In the genomic region with DNA sequence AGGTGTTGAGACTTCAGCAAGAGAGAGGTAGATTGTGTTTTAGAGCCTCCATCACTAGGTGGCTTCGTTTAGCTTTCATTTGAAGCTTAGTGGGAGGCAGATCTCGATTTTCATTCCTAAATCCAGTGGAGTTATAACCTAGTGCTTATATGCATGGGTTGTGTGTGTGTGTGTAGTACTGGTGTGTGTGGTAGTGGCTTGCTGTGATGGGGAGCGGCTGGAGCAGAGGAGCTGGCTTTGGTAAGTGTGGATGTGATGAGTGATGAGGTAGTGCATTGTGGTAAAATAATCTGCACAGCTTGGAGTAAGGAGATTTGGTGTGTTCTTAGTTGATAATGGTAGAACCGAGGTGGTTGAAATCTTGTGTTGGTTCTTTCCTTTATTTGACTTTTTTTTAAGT, we compare ENCODE assay signal across 26 cellular contexts. TPM values are rescaled to one million over a fixed set of nuclear protein-coding genes. Genes with fewer than 3 reads are reported as not detected.
DNase-seq lines count a peak whose midpoint lies in the region; ATAC-seq and TF ChIP-seq lines count a peak whose summit lies in the region.
"Had no signal": no experiment of that assay in that cellular context is flagged by ENCODE, and none has a peak within 500 bp of the region (broad histone marks: within the 10 kb centered on the region; RNA-seq: fewer than 3 reads in every experiment).

No MANE protein-coding gene starts in this region.

- H3K4me3 ChIP-seq in dorsolateral prefrontal cortex (no peak overlapping the region), mucosa of descending colon (no peak overlapping the region), suprapubic skin (no peak overlapping the region)
- H3K4me3 ChIP-seq: BLaER1 treated with 17β-estradiol and CSF1 and Interleukin-3, amounts not matched to agents 10 nM and 100 nM; spleen had no signal

- TF ChIP-seq POLR2A in suprapubic skin (IDR thresholded peaks at IDR 0.05) = no peak

- intact Hi-C loops in natural killer cell (cut with micrococcal nuclease) = no loop called here
- intact Hi-C loops in dorsolateral prefrontal cortex (cut with DNase I) = no loop called here
- intact Hi-C loops in mucosa of descending colon (cut with DNase I, micrococcal nuclease) = no loop called here

- H3K27me3 Mint-ChIP-seq in natural killer cell (ENCODE audit: low read depth in 2 of 2) = no peaks in the 10 kb centered on the region
- H3K27me3 Mint-ChIP-seq in natural killer cell treated with Interleukin-12 subunit alpha and Interleukin-12 subunit beta and Interleukin-15 and Interleukin-18, amount 100 ng/mL, for 72 hours = no peaks in the 10 kb centered on the region
- H3K27me3 Mint-ChIP-seq in WTC11 (ENCODE audit: low read depth) = no peaks in the 10 kb centered on the region
- H3K27me3 Mint-ChIP-seq: activated naive CD4-positive, alpha-beta T cell treated with anti-CD3 and anti-CD28 coated beads, Interleukin-2, amount 10 ng/mL, durations not matched to agents 7 days and 5 days had no signal

- POLR2A ChIA-PET in WTC11 (lab: Charles Lee) = interaction anchor here (0.6 kb wide), 1 partner anchor 97 kb away, joined by 5 read pairs; no protein-coding TSS in a partner anchor

- no peaks in the 10 kb centered on the region for H3K27me3 ChIP-seq in dorsolateral prefrontal cortex
- no peaks in the 10 kb centered on the region for H3K27me3 ChIP-seq in suprapubic skin
- H3K27me3 ChIP-seq: BLaER1 treated with 17β-estradiol and CSF1 and Interleukin-3, amounts not matched to agents 10 nM and 100 nM; spleen had no signal

- CTCF ChIA-PET in WTC11 (lab: Charles Lee) = interaction anchor here (1.2 to 2.1 kb wide), 2 partner anchors 26 to 228 kb away, joined by 3 to 6 read pairs; no protein-coding TSS in a partner anchor

- TF ChIP-seq EP300 in suprapubic skin (IDR thresholded peaks at IDR 0.05) = no peak

- 81% methylated on average over 4 of the region's 4 CpGs for WGBS in suprapubic skin

- H3K4me1 ChIP-seq in mucosa of descending colon (ENCODE audit: low read depth) (no peaks in the 10 kb centered on the region), suprapubic skin (peaks cover 5% of the 10 kb centered on the region)
- H3K4me1 ChIP-seq: BLaER1 treated with 17β-estradiol and CSF1 and Interleukin-3, amounts not matched to agents 10 nM and 100 nM; spleen had no signal

- peak overlapping the region; percentile 29 to 65 for H3K27ac Mint-ChIP-seq in natural killer cell
- peak overlapping the region in 1 of 2 donors; percentile 37 for H3K27ac Mint-ChIP-seq in natural killer cell treated with Interleukin-12 subunit alpha and Interleukin-12 subunit beta and Interleukin-15 and Interleukin-18, amount 100 ng/mL, for 72 hours
- peak overlapping the region; percentile 13; the same call in 1 of the 2 replicates for H3K27ac Mint-ChIP-seq in WTC11
- H3K27ac Mint-ChIP-seq: activated naive CD4-positive, alpha-beta T cell treated with anti-CD3 and anti-CD28 coated beads, Interleukin-2, amount 10 ng/mL, durations not matched to agents 7 days and 5 days had no signal

- no peaks in the 10 kb centered on the region for H3K9me3 ChIP-seq in mucosa of descending colon
- no peaks in the 10 kb centered on the region for H3K9me3 ChIP-seq in suprapubic skin
- H3K9me3 ChIP-seq: BLaER1 treated with 17β-estradiol and CSF1 and Interleukin-3, amounts not matched to agents 10 nM and 100 nM; spleen had no signal

- peak overlapping the region in 31 of 59 donors; percentile 6 to 72 (median 54) for H3K27ac ChIP-seq in dorsolateral prefrontal cortex
- no peak overlapping the region for H3K27ac ChIP-seq in suprapubic skin
- H3K27ac ChIP-seq: BLaER1 treated with 17β-estradiol and CSF1 and Interleukin-3, amounts not matched to agents 10 nM and 100 nM; HL-60; spleen had no signal

- no peaks in the 10 kb centered on the region for H3K9me3 Mint-ChIP-seq in natural killer cell
- no peaks in the 10 kb centered on the region for H3K9me3 Mint-ChIP-seq in natural killer cell treated with Interleukin-12 subunit alpha and Interleukin-12 subunit beta and Interleukin-15 and Interleukin-18, amount 100 ng/mL, for 72 hours
- no peaks in the 10 kb centered on the region for H3K9me3 Mint-ChIP-seq in WTC11
- H3K9me3 Mint-ChIP-seq: activated naive CD4-positive, alpha-beta T cell treated with anti-CD3 and anti-CD28 coated beads, Interleukin-2, amount 10 ng/mL, durations not matched to agents 7 days and 5 days; nephron; T-helper 1 cell treated with Interleukin-12 subunit alpha and Interleukin-12 subunit beta and Interleukin-4 antibody, amounts not matched to agents 30 μg/mL and 1 μg/mL, for 36 hours had no signal

- H3K36me3 ChIP-seq in mucosa of descending colon (ENCODE audit: low read depth) (peaks cover 16% of the 10 kb centered on the region), suprapubic skin (peaks cover 94% of the 10 kb centered on the region)

- H3K36me3 Mint-ChIP-seq in natural killer cell (peaks cover 40% of the 10 kb centered on the region), WTC11 (peaks cover 94% of the 10 kb centered on the region)
- H3K36me3 Mint-ChIP-seq in natural killer cell treated with Interleukin-12 subunit alpha and Interleukin-12 subunit beta and Interleukin-15 and Interleukin-18, amount 100 ng/mL, for 72 hours = peaks cover 36% of the 10 kb centered on the region

- DNase-seq in natural killer cell (no peak), WTC11 (ENCODE audit: low spot score) (no peak), dorsolateral prefrontal cortex (no peak), G401 (ENCODE audit: low spot score) (no peak), mucosa of descending colon (no peak), suprapubic skin (ENCODE audit: low spot score in 2 of 2) (no peak), NCI-H1436 treated with DMSO at 0.1 percent for 48 hours (lab: John Stamatoyannopoulos, UW) (no peak)
- DNase-seq in natural killer cell treated with Interleukin-12 subunit alpha and Interleukin-12 subunit beta and Interleukin-15 and Interleukin-18, amount 100 ng/mL, for 72 hours (ENCODE audit: low spot score) = no peak
- DNase-seq: activated naive CD4-positive, alpha-beta T cell treated with anti-CD3 and anti-CD28 coated beads, Interleukin-2, amount 10 ng/mL, durations not matched to agents 7 days and 5 days; activated T-cell treated with anti-CD3 and anti-CD28 coated beads, Interleukin-2, amount 50 U/mL, for 48 hours; effector CD4-positive, alpha-beta T cell; erythroblast; glutamatergic neuron; HCEC 1CT; islet precursor cell; midbrain; MV-4-11; NCI-H1694 treated with DMSO at 0.1 percent for 48 hours; right cardiac atrium; RPMI8226; spleen; substantia nigra had no signal

- in situ Hi-C loops in G401 (cut with HindIII; ENCODE audit: low sequenced_read_pairs) = no loop called here

- H3K4me1 Mint-ChIP-seq in natural killer cell (peaks cover 8 to 14% of the 10 kb centered on the region in 2 donors), WTC11 (no peaks in the 10 kb centered on the region)
- H3K4me1 Mint-ChIP-seq in natural killer cell treated with Interleukin-12 subunit alpha and Interleukin-12 subunit beta and Interleukin-15 and Interleukin-18, amount 100 ng/mL, for 72 hours (ENCODE audit: low read depth in 2 of 2) = peaks cover 3 to 4% of the 10 kb centered on the region in 2 donors
- H3K4me1 Mint-ChIP-seq: activated naive CD4-positive, alpha-beta T cell treated with anti-CD3 and anti-CD28 coated beads, Interleukin-2, amount 10 ng/mL, durations not matched to agents 7 days and 5 days; nephron had no signal

- TF ChIP-seq CTCF in natural killer cell (IDR thresholded peaks at IDR 0.05) = no peak
- no peak for TF ChIP-seq CTCF in WTC11 (IDR thresholded peaks at IDR 0.05)
- peak in 1 of 56 donors; percentile 9 for TF ChIP-seq CTCF in dorsolateral prefrontal cortex (IDR thresholded peaks at IDR 0.05 in 54 of 56, conservative IDR thresholded peaks at IDR 0.05 in 2 of 56; ENCODE audit: low read depth in 1 of 56, partially characterized antibody in 56 of 56)
- no peak for TF ChIP-seq CTCF in mucosa of descending colon (IDR thresholded peaks at IDR 0.05)
- TF ChIP-seq CTCF in suprapubic skin (IDR thresholded peaks at IDR 0.05) = no peak

- no peak overlapping the region for H3K4me3 Mint-ChIP-seq in natural killer cell
- H3K4me3 Mint-ChIP-seq in natural killer cell treated with Interleukin-12 subunit alpha and Interleukin-12 subunit beta and Interleukin-15 and Interleukin-18, amount 100 ng/mL, for 72 hours = no peak overlapping the region
- no peak overlapping the region for H3K4me3 Mint-ChIP-seq in WTC11
- H3K4me3 Mint-ChIP-seq: activated naive CD4-positive, alpha-beta T cell treated with anti-CD3 and anti-CD28 coated beads, Interleukin-2, amount 10 ng/mL, durations not matched to agents 7 days and 5 days; nephron; T-helper 1 cell treated with Interleukin-12 subunit alpha and Interleukin-12 subunit beta and Interleukin-4 antibody, amounts not matched to agents 30 μg/mL and 1 μg/mL, for 36 hours had no signal

- ATAC-seq in natural killer cell (no peak), WTC11 (no peak), mucosa of descending colon (no peak)
- no peak for ATAC-seq in natural killer cell treated with Interleukin-12 subunit alpha and Interleukin-12 subunit beta and Interleukin-15 and Interleukin-18, amount 100 ng/mL, for 72 hours
- ATAC-seq: right cardiac atrium had no signal

TF ChIP-seq in WTC11, 78 proteins besides CTCF, POLR2A, EP300 and RAD21:
- no peak for TF ChIP-seq GABPB1 (CRISPR knock-in tag; IDR thresholded peaks at IDR 0.05)

RNA-seq across cellular contexts. Expression of a gene that starts 43.2 kb away (rescaled TPM):
- 10 to 100 TPM; 40.6 to 48.8 (median 41.5) TPM for total RNA-seq in natural killer cell
- total RNA-seq in natural killer cell treated with Interleukin-12 subunit alpha and Interleukin-12 subunit beta and Interleukin-15 and Interleukin-18, amount 100 ng/mL, for 72 hours = 10 to 100 TPM; 53.3 to 60.7 TPM
- 33.7 to 37.3 TPM (median 36.5 TPM) in 3 replicates for total RNA-seq in WTC11 (2021)
- total RNA-seq in dorsolateral prefrontal cortex = 10 to 100 TPM; 19.6 to 34.9 (median 26.7) TPM
- total RNA-seq in G401 (2014; rRNA removed; shearing (Covaris generic)) = 4.0 and 10.9 TPM in 2 replicates
- 10 to 100 TPM; 25.3 to 36.9 (median 33.7) TPM for total RNA-seq in mucosa of descending colon
- 10 to 100 TPM; 19.7 to 24.7 (median 21.1) TPM for total RNA-seq in suprapubic skin

RNA-seq across cellular contexts. Expression of a gene that starts 43.6 kb away (rescaled TPM):
- total RNA-seq in natural killer cell = 10 to 100 TPM; 13.4 to 16.1 (median 14.1) TPM
- total RNA-seq in natural killer cell treated with Interleukin-12 subunit alpha and Interleukin-12 subunit beta and Interleukin-15 and Interleukin-18, amount 100 ng/mL, for 72 hours = 10 to 100 TPM; 18.9 to 49.5 TPM
- total RNA-seq in WTC11 (2021) = 30.2 to 32.7 TPM (median 32.5 TPM) in 3 replicates
- 10 to 100 TPM; 26.7 to 48.2 (median 34.8) TPM for total RNA-seq in dorsolateral prefrontal cortex
- 96.2 and 99.5 TPM in 2 replicates for total RNA-seq in G401 (2014; rRNA removed; shearing (Covaris generic))
- total RNA-seq in mucosa of descending colon = 10 to 100 TPM; 13.8 to 24.0 (median 22.9) TPM
- total RNA-seq in suprapubic skin = 10 to 100 TPM; 33.0 to 57.3 (median 48.0) TPM
